Comparison of ENCODE assay signal across 19 cellular contexts in genomic region chr12:93358821-93359220, GRCh38.
"Had no signal": no experiment of that assay in that cellular context is flagged by ENCODE, and none has a peak within 500 bp of the region (broad histone marks: within the 10 kb centered on the region; RNA-seq: fewer than 3 reads in every experiment).

No MANE protein-coding gene starts in this region.

- DNase-seq: activated CD4-positive, alpha-beta T cell treated with anti-CD3 and anti-CD28 coated beads for 4 hours; activated CD4-positive, alpha-beta T cell treated with anti-CD3 and anti-CD28 coated beads, Interleukin-2, amount 50 U/mL, for 48 hours; activated CD8-positive, alpha-beta memory T cell treated with anti-CD3 and anti-CD28 coated beads, Interleukin-2, amount 50 U/mL, for 4 hours; activated effector memory CD4-positive, alpha-beta T cell treated with anti-CD3 and anti-CD28 coated beads, Interleukin-2, amount 50 U/mL, for 16 hours; activated naive CD4-positive, alpha-beta T cell treated with anti-CD3 and anti-CD28 coated beads for 36 hours; activated naive CD8-positive, alpha-beta T cell treated with anti-CD3 and anti-CD28 coated beads for 36 hours; activated T-cell treated with anti-CD3 and anti-CD28 coated beads, Interleukin-2, amount 50 U/mL, for 1 hour; central memory CD4-positive, alpha-beta T cell; islet precursor cell; naive thymus-derived CD4-positive, alpha-beta T cell; nucleus accumbens; right cardiac atrium; spleen; stimulated activated naive CD4-positive, alpha-beta T cell; T-helper 9 cell; transverse colon had no signal

- H3K27me3 ChIP-seq: spleen, suprapubic skin, transverse colon had no signal

- H3K27ac ChIP-seq: parathyroid adenoma, spleen, suprapubic skin, transverse colon, VCaP had no signal

- H3K4me3 ChIP-seq: spleen, suprapubic skin, transverse colon had no signal

- ATAC-seq: naive thymus-derived CD4-positive, alpha-beta T cell; right cardiac atrium had no signal

- H3K4me1 ChIP-seq: parathyroid adenoma, suprapubic skin had no signal

- H3K9me3 ChIP-seq: spleen, suprapubic skin, transverse colon had no signal

- H3K36me3 ChIP-seq: spleen, suprapubic skin, transverse colon had no signal
